ENCODE assay signal across 10 cellular contexts in the genomic region with DNA sequence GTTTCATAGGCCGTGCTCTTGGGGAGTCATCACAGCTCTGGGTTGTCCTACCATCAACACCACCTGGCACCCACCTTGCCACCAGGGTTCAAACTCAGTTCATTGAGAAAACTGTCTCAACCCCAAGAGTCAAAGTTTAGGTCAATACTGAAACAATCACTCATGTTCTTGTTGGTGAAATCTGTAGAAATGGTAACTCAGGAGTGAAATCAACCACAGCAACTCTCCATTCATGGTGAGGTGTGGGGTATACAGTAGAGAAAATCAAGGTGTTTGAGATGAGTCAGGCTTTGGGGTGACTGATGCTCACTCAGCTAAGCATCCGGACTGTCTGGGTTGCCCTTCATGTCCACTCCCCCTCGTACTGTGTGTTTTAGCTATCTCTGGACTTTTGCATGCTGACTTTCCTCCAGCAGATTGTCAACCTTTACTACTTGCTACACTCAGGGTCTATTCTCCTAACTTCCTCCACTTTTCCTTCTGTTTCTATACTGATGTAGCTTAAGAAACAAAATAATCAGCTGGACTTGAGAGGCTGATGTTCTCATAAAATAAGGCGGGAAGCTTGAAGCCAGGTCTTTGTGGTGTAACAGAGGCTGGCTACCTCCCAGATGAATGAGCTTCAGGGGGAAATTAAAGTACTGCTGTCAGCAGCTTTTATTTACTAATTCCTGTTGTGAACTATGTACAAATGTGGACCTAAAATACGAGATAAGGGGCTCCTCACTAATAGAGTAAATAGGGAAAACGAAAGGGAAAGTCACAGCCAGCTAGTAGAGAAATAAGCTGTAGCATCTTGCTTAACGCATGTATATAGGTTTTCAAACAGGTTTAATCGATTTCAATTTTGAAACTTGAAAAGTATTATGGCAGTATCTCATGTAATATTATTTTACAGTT.
DNase-seq lines count a peak whose midpoint lies in the region; ATAC-seq, FAIRE-seq and TF ChIP-seq lines count a peak whose summit lies in the region.
"Had no signal": no experiment of that assay in that cellular context is flagged by ENCODE, and none has a peak within 500 bp of the region (broad histone marks: within the 10 kb centered on the region; RNA-seq: fewer than 3 reads in every experiment).

No MANE protein-coding gene starts in this region.

- no peak overlapping the region for H3K4me3 ChIP-seq in bronchial epithelial cell (ENCODE audit: low read depth, low read length)

- ATAC-seq in HG03442 (IDR thresholded peaks at IDR 0.05; ENCODE audit: unreplicated experiment), result peak; percentile 82
- ATAC-seq in stimulated activated memory B cell treated with anti-CD40 and anti-IgM and Interleukin-4, amounts not matched to agents 10 μg/mL and 1 μg/mL and 100 μg/mL, for 72 hours, result peak; percentile 61

- no peak for TF ChIP-seq POLR2A in erythroblast (IDR thresholded peaks at IDR 0.05; ENCODE audit: low read length)

- peaks cover 20% of the 10 kb centered on the region for H3K4me1 Mint-ChIP-seq in stimulated activated memory B cell treated with anti-CD40 and anti-IgM and Interleukin-4, amounts not matched to agents 10 μg/mL and 1 μg/mL and 100 μg/mL, for 72 hours
- H3K4me1 Mint-ChIP-seq in endothelial cell (ENCODE audit: unreplicated experiment), result peaks cover 27% of the 10 kb centered on the region

- no peak overlapping the region for H3K27ac Mint-ChIP-seq in stimulated activated memory B cell treated with anti-CD40 and anti-IgM and Interleukin-4, amounts not matched to agents 10 μg/mL and 1 μg/mL and 100 μg/mL, for 72 hours
- H3K27ac Mint-ChIP-seq in endothelial cell (ENCODE audit: unreplicated experiment), result no peak overlapping the region
- H3K27ac Mint-ChIP-seq: B cell had no signal

- no peaks in the 10 kb centered on the region for H3K36me3 ChIP-seq in bronchial epithelial cell (ENCODE audit: control insufficient read depth, insufficient read depth, low read length)

- peak; percentile 79 for DNase-seq in activated effector memory CD4-positive, alpha-beta T cell treated with anti-CD3 and anti-CD28 coated beads, Interleukin-2, amount 50 U/mL, for 16 hours
- DNase-seq in activated effector memory CD4-positive, alpha-beta T cell treated with Interleukin-2 at 50 U/mL for 16 hours, result no peak
- peak; percentile 72 for DNase-seq in bronchial epithelial cell (ENCODE audit: low read depth)
- no peak for DNase-seq in endothelial cell (ENCODE audit: low spot score)
- DNase-seq in RPMI8226, result no peak
- no peak for DNase-seq in erythroblast (lab: John Stamatoyannopoulos, UW)
- DNase-seq: glutamatergic neuron had no signal

- no peaks in the 10 kb centered on the region for H3K36me3 Mint-ChIP-seq in stimulated activated memory B cell treated with anti-CD40 and anti-IgM and Interleukin-4, amounts not matched to agents 10 μg/mL and 1 μg/mL and 100 μg/mL, for 72 hours
- no peaks in the 10 kb centered on the region for H3K36me3 Mint-ChIP-seq in endothelial cell (ENCODE audit: low read depth, unreplicated experiment)

- FAIRE-seq in bronchial epithelial cell (lab: Jason Lieb, UNC), result peak; percentile 28

- H3K4me3 Mint-ChIP-seq in stimulated activated memory B cell treated with anti-CD40 and anti-IgM and Interleukin-4, amounts not matched to agents 10 μg/mL and 1 μg/mL and 100 μg/mL, for 72 hours, result no peak overlapping the region
- H3K4me3 Mint-ChIP-seq in endothelial cell (ENCODE audit: unreplicated experiment), result no peak overlapping the region
- H3K4me3 Mint-ChIP-seq: B cell had no signal

- no peaks in the 10 kb centered on the region for H3K9me3 Mint-ChIP-seq in stimulated activated memory B cell treated with anti-CD40 and anti-IgM and Interleukin-4, amounts not matched to agents 10 μg/mL and 1 μg/mL and 100 μg/mL, for 72 hours
- no peaks in the 10 kb centered on the region for H3K9me3 Mint-ChIP-seq in endothelial cell (ENCODE audit: unreplicated experiment)

- TF ChIP-seq CTCF in bronchial epithelial cell (IDR thresholded peaks at IDR 0.05; ENCODE audit: insufficient read depth, low read length, severe bottlenecking), result no peak
- no peak for TF ChIP-seq CTCF in endothelial cell (IDR thresholded peaks at IDR 0.05; ENCODE audit: unreplicated experiment)

- H3K27me3 ChIP-seq in bronchial epithelial cell (ENCODE audit: control insufficient read depth, insufficient read depth, low read length), result no peaks in the 10 kb centered on the region

- no peaks in the 10 kb centered on the region for H3K27me3 Mint-ChIP-seq in stimulated activated memory B cell treated with anti-CD40 and anti-IgM and Interleukin-4, amounts not matched to agents 10 μg/mL and 1 μg/mL and 100 μg/mL, for 72 hours
- H3K27me3 Mint-ChIP-seq in endothelial cell (ENCODE audit: unreplicated experiment), result no peaks in the 10 kb centered on the region
- H3K27me3 Mint-ChIP-seq: B cell had no signal

Comparison
In these comparisons a context has a peak if more than half of its experiments do, and no peak if none do; other contexts are left out.
1. DNase-seq: peak in activated effector memory CD4-positive, alpha-beta T cell treated with anti-CD3 and anti-CD28 coated beads, Interleukin-2, amount 50 U/mL, for 16 hours (single experiment) and bronchial epithelial cell (single experiment); none in activated effector memory CD4-positive, alpha-beta T cell treated with Interleukin-2 at 50 U/mL for 16 hours (single experiment), endothelial cell (single experiment), RPMI8226 (single experiment) and erythroblast (0 of 2).